ENCODE assay signal across 16 cellular contexts in the genomic region with DNA sequence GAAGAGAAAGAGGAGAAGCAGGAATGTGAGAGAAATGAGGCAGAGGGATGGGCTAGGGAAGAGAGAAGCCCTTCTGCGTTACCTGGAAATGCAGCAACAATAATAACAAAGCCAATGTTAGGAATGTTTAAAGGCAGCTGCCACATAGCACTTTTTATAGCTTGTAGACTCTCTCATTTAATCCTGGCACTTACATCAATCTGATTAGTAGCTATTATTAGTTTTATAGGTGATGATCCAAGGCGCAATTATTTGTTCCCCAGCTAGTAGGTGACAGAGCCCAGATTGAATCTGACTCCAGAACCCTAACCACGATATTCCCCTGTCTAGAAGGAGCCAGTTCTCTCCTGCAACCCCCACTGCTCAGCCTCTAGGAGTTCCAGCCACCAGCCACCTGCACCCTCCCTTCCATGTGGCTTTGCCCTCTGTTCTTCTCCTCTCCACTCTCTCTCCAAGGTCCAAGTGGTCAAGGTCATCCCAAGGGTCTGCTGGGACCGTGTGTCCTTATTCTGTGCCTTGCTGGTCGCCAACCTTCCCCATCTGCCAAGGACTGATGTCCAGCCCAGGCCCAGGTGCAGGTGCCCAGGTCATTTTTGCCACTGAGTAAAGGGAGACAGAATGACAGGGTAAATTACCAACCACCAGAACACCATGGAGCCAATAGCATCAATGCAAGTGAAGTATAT. TPM values are rescaled to one million over a fixed set of nuclear protein-coding genes. Genes with fewer than 3 reads are reported as not detected.
DNase-seq lines count a peak whose midpoint lies in the region; ATAC-seq and TF ChIP-seq lines count a peak whose summit lies in the region.
"Had no signal": no experiment of that assay in that cellular context is flagged by ENCODE, and none has a peak within 500 bp of the region (broad histone marks: within the 10 kb centered on the region; RNA-seq: fewer than 3 reads in every experiment).

No MANE protein-coding gene starts in this region.

- H3K4me3 ChIP-seq in KMS-11 (IDR thresholded peaks at IDR 0.05; ENCODE audit: insufficient read depth, low read depth, low read length), result no peak overlapping the region
- H3K4me3 ChIP-seq: GM23248, MG63, skin epidermis had no signal

- H3K27me3 Mint-ChIP-seq in CD14-positive monocyte (ENCODE audit: low read depth in 3 of 3) (peaks cover 7 to 8% (median 7%) of the 10 kb centered on the region in 3 donors), brain (peaks cover 18% of the 10 kb centered on the region), osteocyte (ENCODE audit: unreplicated experiment) (peaks cover 13% of the 10 kb centered on the region)
- H3K27me3 Mint-ChIP-seq: progenitor cell of endocrine pancreas had no signal

- no peaks in the 10 kb centered on the region for H3K4me1 ChIP-seq in KMS-11 (ENCODE audit: low read depth, poor library complexity, severe bottlenecking)

- H3K4me1 Mint-ChIP-seq in CD14-positive monocyte, result peaks cover 12% of the 10 kb centered on the region
- peaks cover 74% of the 10 kb centered on the region for H3K4me1 Mint-ChIP-seq in brain
- peaks cover 10% of the 10 kb centered on the region for H3K4me1 Mint-ChIP-seq in osteocyte (ENCODE audit: unreplicated experiment)

- H3K4me3 Mint-ChIP-seq in CD14-positive monocyte (peak overlapping the region in 1 of 2 donors; percentile 6), brain (peak overlapping the region in 2 of 5 experiments; percentile 24 to 42), osteocyte (ENCODE audit: unreplicated experiment) (no peak overlapping the region)
- H3K4me3 Mint-ChIP-seq: activated B cell treated with CpG ODN at 0.5 μM for 24 hours; activated CD4-positive, alpha-beta memory T cell treated with anti-CD3 and anti-CD28 coated beads, Interleukin-2, amount 10 ng/mL, durations not matched to agents 7 days and 5 days; nephron had no signal

- ATAC-seq in GM19463 (IDR thresholded peaks at IDR 0.05; ENCODE audit: unreplicated experiment), result no peak
- no peak for ATAC-seq in HG02981 (IDR thresholded peaks at IDR 0.05; ENCODE audit: unreplicated experiment)

- H3K27ac Mint-ChIP-seq in CD14-positive monocyte, result no peak overlapping the region
- peak overlapping the region; percentile 49 to 92 (median 77) for H3K27ac Mint-ChIP-seq in brain
- no peak overlapping the region for H3K27ac Mint-ChIP-seq in osteocyte (ENCODE audit: unreplicated experiment)
- H3K27ac Mint-ChIP-seq: activated B cell treated with CpG ODN at 0.5 μM for 24 hours; activated CD4-positive, alpha-beta memory T cell treated with anti-CD3 and anti-CD28 coated beads, Interleukin-2, amount 10 ng/mL, durations not matched to agents 7 days and 5 days; progenitor cell of endocrine pancreas had no signal

- no peak overlapping the region for H3K4me2 ChIP-seq in KMS-11

- H3K9me3 Mint-ChIP-seq in CD14-positive monocyte, result no peaks in the 10 kb centered on the region
- peaks cover 0 to 3% (median 0%) of the 10 kb centered on the region in 5 experiments for H3K9me3 Mint-ChIP-seq in brain
- no peaks in the 10 kb centered on the region for H3K9me3 Mint-ChIP-seq in osteocyte (ENCODE audit: unreplicated experiment)
- H3K9me3 Mint-ChIP-seq: activated B cell treated with CpG ODN at 0.5 μM for 24 hours; activated CD4-positive, alpha-beta memory T cell treated with anti-CD3 and anti-CD28 coated beads, Interleukin-2, amount 10 ng/mL, durations not matched to agents 7 days and 5 days; IgD-negative memory B cell; nephron had no signal

- no peak overlapping the region for H2AFZ ChIP-seq in KMS-11 (ENCODE audit: low read depth)
- H2AFZ ChIP-seq: GM23248 had no signal

- no peak overlapping the region for H3K27ac ChIP-seq in KMS-11
- no peak overlapping the region for H3K27ac ChIP-seq in substantia nigra (ENCODE audit: low read depth, low read length, poor library complexity, severe bottlenecking)
- H3K27ac ChIP-seq: GM23248 had no signal

- no peak overlapping the region for H3K9ac ChIP-seq in KMS-11
- H3K9ac ChIP-seq: GM23248 had no signal

- H3K27me3 ChIP-seq in KMS-11 (ENCODE audit: insufficient read depth, low read depth), result no peaks in the 10 kb centered on the region; the same call in 1 of the 2 replicates
- H3K27me3 ChIP-seq: BE2C, MG63 had no signal

- no peaks in the 10 kb centered on the region for H4K20me1 ChIP-seq in KMS-11 (ENCODE audit: insufficient read depth)

- TF ChIP-seq CTCF in CD14-positive monocyte (IDR thresholded peaks at IDR 0.05) (peak; percentile 24), KMS-11 (conservative IDR thresholded peaks at IDR 0.05; ENCODE audit: low read depth, low read length) (peak; percentile 37; the same call in 1 of the 2 replicates), brain (conservative IDR thresholded peaks at IDR 0.05) (peak; percentile 3 to 7), osteocyte (IDR thresholded peaks at IDR 0.05) (peak; percentile 6)

- intact Hi-C loops in CD14-positive monocyte (cut with micrococcal nuclease), result loop anchor here in 1 of 2 donors (5.0 kb wide), 2 partner anchors 121 to 156 kb away; no protein-coding TSS in a partner anchor

- H3K36me3 Mint-ChIP-seq in CD14-positive monocyte (no peaks in the 10 kb centered on the region), brain (no peaks in the 10 kb centered on the region), osteocyte (ENCODE audit: unreplicated experiment) (no peaks in the 10 kb centered on the region)
- H3K36me3 Mint-ChIP-seq: IgD-negative memory B cell had no signal

- no peaks in the 10 kb centered on the region for H3K36me3 ChIP-seq in KMS-11 (ENCODE audit: insufficient read depth)
- H3K36me3 ChIP-seq: BE2C, MG63 had no signal

- H3K79me2 ChIP-seq in KMS-11 (ENCODE audit: insufficient read depth, low read depth), result no peaks in the 10 kb centered on the region

- DNase-seq in CD14-positive monocyte (ENCODE audit: low spot score), result no peak
- DNase-seq in osteocyte (ENCODE audit: extremely low spot score, unreplicated experiment), result no peak
- no peak for DNase-seq in substantia nigra (lab: John Stamatoyannopoulos, UW)

RNA-seq across cellular contexts. Expression of a gene that starts 29.4 kb away (rescaled TPM):
- polyA plus RNA-seq in CD14-positive monocyte (10 to 100 TPM in 1 of 2 donors, 1 to 10 TPM in 1; 4.4 to 11.2 TPM), brain (ENCODE audit: insufficient read depth, low read depth, low replicate concordance) (18.4 TPM)
- total RNA-seq in osteocyte, result 12.4 and 12.7 TPM in 2 replicates

RNA-seq across cellular contexts. Expression of a gene that starts 40.1 kb away (rescaled TPM):
- polyA plus RNA-seq in CD14-positive monocyte (1 to 10 TPM; 1.4 to 1.9 TPM), brain (ENCODE audit: insufficient read depth, low read depth, low replicate concordance) (49.8 TPM)
- 107 and 120 TPM in 2 replicates for total RNA-seq in osteocyte

Comparison
In these comparisons a context has a peak if more than half of its experiments do, and no peak if none do; other contexts are left out.
1. H3K27ac Mint-ChIP-seq: peak in brain (5 of 5); none in CD14-positive monocyte (0 of 7) and osteocyte (single experiment).
2. RNA of a gene that starts 40.1 kb away (polyA plus RNA-seq): 49.8 TPM in brain (single experiment); 1.4 to 1.9 TPM in CD14-positive monocyte; every median in the first group is over 10 times any median in the second.
3. Peak in every context shown above with its lines, with median percentiles within 50 percentile points of each other: CTCF ChIP-seq.